8 cellular contexts compared by ENCODE assay signal in the genomic region with DNA sequence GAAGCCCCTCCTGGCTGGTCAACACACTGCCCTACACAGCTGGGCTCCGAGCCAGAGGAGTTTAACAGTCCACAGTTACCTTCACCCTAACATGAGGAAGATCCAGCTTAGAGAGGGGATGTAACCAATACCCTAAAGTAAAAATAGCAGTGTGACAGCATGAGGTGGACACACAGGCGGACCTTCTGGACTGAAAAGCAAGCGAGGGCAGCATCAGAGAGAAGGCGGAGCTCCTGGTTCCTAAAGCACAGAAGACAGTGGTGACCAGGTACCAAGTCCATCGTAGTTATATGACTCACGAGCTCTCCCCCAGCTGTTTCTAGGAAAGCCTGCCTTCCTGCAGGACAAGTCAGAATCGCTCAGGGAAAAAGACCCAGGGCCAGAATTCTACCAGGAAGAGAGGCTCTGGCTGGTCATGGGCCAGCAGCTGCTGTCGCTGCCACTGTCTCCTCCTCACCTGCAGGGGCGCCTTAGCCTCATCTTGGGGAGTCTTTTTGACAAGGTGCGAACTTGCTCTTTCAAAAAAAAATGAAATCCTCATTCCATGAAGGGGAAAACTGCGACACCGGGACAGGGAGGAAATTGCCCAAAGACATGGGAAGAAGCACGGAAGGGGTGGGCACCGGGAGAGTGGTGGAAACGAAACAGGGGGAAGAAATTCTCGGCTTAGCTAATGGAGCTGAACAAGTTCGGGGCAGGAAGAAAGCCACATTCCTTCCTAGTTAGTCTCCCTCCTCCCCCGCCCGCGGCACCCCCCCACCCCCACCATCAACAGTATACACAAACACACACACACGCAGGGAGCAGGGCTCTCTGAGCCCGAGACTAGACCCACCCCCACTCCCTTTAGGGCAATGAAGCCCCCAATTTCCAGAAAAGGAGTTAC. TPM values are rescaled to one million over a fixed set of nuclear protein-coding genes. Genes with fewer than 3 reads are reported as not detected.
DNase-seq lines count a peak whose midpoint lies in the region; ATAC-seq, FAIRE-seq and TF ChIP-seq lines count a peak whose summit lies in the region.

No MANE protein-coding gene starts in this region.

- DNase-seq in KBM-7 (peak; percentile 68), SW 1271 (lab: John Stamatoyannopoulos, UW) (peak; percentile 52 to 89), astrocyte of the spinal cord (ENCODE audit: low read depth, low spot score) (peak; percentile 75), small intestine (peak; percentile 91), cerebellum (ENCODE audit: low spot score) (no peak)

- WGBS in small intestine, 3 donors = 4 to 8% (median 7%) methylated on average over 21 to 22 of the region's 22 CpGs

- FAIRE-seq in small intestine (lab: Jason Lieb, UNC) = no peak

- H3K9me3 ChIP-seq in ES-I3 (ENCODE audit: control insufficient read depth, insufficient read depth, low read length) (no peaks in the 10 kb centered on the region), iPS-18c (ENCODE audit: control insufficient read depth, insufficient read depth, low read length) (no peaks in the 10 kb centered on the region), small intestine (ENCODE audit: control insufficient read depth, low read depth) (no peaks in the 10 kb centered on the region)

- in situ Hi-C loops in KBM-7 (cut with MboI; ENCODE audit: low pct_unique_long_range_greater_than_20kb, low sequenced_read_pairs) (no loop called here), astrocyte of the spinal cord (cut with HindIII; ENCODE audit: low sequenced_read_pairs) (no loop called here)

- H3K36me3 ChIP-seq in ES-I3 (ENCODE audit: insufficient read depth, low read length) = no peaks in the 10 kb centered on the region
- H3K36me3 ChIP-seq in small intestine (ENCODE audit: control insufficient read depth in 2 of 2, insufficient read depth in 2 of 2, low read length in 2 of 2) = no peaks in the 10 kb centered on the region

- H3K27ac ChIP-seq in small intestine (ENCODE audit: low read depth in 1 of 2, low read length in 1 of 2) = peak overlapping the region; percentile 89 to 99

- H3K4me1 ChIP-seq in ES-I3 (ENCODE audit: insufficient read depth, low read length) = peaks cover 5% of the 10 kb centered on the region; the same call in 1 of the 2 replicates
- H3K4me1 ChIP-seq in small intestine (ENCODE audit: control insufficient read depth in 2 of 2, insufficient read depth in 1 of 2, low read depth in 1 of 2, low read length in 1 of 2) = peaks cover 3 to 9% of the 10 kb centered on the region in 2 donors

- no peaks in the 10 kb centered on the region for H3K27me3 ChIP-seq in small intestine (ENCODE audit: control insufficient read depth in 2 of 2, insufficient read depth in 2 of 2, low read length in 2 of 2)

- H3K9ac ChIP-seq in ES-I3 (ENCODE audit: low read depth, low read length) = peak overlapping the region; percentile 75

- H3K4me3 ChIP-seq in astrocyte of the spinal cord (ENCODE audit: low read depth, low read length) (peak overlapping the region; percentile 77), iPS-18c (ENCODE audit: insufficient read depth, low read depth, low read length) (peak overlapping the region; percentile 95), small intestine (ENCODE audit: low read depth in 1 of 2, low read length in 2 of 2) (peak overlapping the region; percentile 92)

- TF ChIP-seq CTCF in astrocyte of the spinal cord (IDR thresholded peaks at IDR 0.05; ENCODE audit: low read depth, low read length) = peak; percentile 68

- ATAC-seq in GM18909 (IDR thresholded peaks at IDR 0.05; ENCODE audit: poor library complexity, unreplicated experiment) = no peak

RNA-seq across cellular contexts. Expression of a gene that starts 1.7 kb away (rescaled TPM):
- polyA plus RNA-seq in small intestine = 10 to 100 TPM in 1 of 3 donors, 1 to 10 TPM in 2; 8.6 to 11.4 (median 9.5) TPM
- total RNA-seq in cerebellum = 7.2 TPM

RNA-seq across cellular contexts. Expression of a gene that starts 23.2 kb away (rescaled TPM):
- 100 to 1,000 TPM; 175 to 189 (median 185) TPM for polyA plus RNA-seq in small intestine
- 81.4 TPM for total RNA-seq in cerebellum

RNA-seq across cellular contexts. Expression of a gene that starts 37.5 kb away (rescaled TPM):
- 10 to 100 TPM; 72.3 to 81.3 (median 78.1) TPM for polyA plus RNA-seq in small intestine
- 23.6 TPM for total RNA-seq in cerebellum

RNA-seq across cellular contexts. Expression of a gene that starts 51.5 kb away (rescaled TPM):
- polyA plus RNA-seq in small intestine = 1,000 to 10,000 TPM in 2 of 3 donors, 100 to 1,000 TPM in 1; 741 to 1,139 (median 1,049) TPM
- 435 TPM for total RNA-seq in cerebellum
